ENCODE assay signal across 9 cellular contexts in the genomic region with DNA sequence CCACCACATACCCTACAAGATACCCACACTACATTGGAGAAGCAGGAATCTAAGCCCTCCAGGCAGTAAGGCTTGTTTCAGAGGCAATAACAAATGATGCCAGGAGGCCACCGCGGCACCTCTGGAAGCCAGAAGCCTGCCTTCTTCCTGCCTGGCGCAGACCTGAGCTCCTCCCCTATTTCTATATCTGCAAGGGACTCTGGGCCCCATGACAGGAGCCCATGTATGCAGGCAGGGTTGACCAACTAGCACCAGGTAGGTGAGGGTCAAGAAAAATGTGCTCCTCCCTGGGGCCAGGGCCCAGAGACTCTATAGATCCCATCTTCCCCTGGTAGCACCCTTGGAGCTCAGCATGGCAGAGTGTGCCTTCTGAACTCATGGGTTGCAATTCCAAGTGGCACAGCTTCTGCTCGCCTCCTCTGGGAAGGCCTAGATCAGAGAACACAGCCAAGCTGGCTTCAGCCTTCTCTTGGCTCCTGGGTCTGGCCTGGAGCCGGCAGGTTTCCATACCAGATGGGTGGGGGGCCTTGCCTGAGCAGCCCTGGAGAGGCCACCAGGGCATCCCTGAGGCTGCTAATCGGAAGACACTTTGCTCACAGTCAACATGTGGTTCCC.
DNase-seq lines count a peak whose midpoint lies in the region; ATAC-seq and TF ChIP-seq lines count a peak whose summit lies in the region.
"Had no signal": no experiment of that assay in that cellular context is flagged by ENCODE, and none has a peak within 500 bp of the region (broad histone marks: within the 10 kb centered on the region; RNA-seq: fewer than 3 reads in every experiment).

No MANE protein-coding gene starts in this region.

- POLR2A ChIA-PET in T-cell (lab: Charles Lee): interaction anchor here in 1 of 2 donors (0.6 to 0.8 kb wide), 2 partner anchors 21 to 93 kb away, joined by 3 read pairs; no protein-coding TSS in a partner anchor

- no peak overlapping the region for H3K4me3 ChIP-seq in CD4-positive, CD25-positive, alpha-beta regulatory T cell (ENCODE audit: low read depth, low read length)
- H3K4me3 ChIP-seq in brain microvascular endothelial cell (ENCODE audit: low read depth, low read length): no peak overlapping the region

- in situ Hi-C loops in brain microvascular endothelial cell (cut with HindIII; ENCODE audit: low pct_ligation_motif_present, low sequenced_read_pairs): loop anchor here (25.0 kb wide), 2 partner anchors 204 to 804 kb away; no protein-coding TSS in a partner anchor

- DNase-seq in CD4-positive, CD25-positive, alpha-beta regulatory T cell: peak in 1 of 3 donors; percentile 47
- DNase-seq in T-cell (peak in 1 of 34 experiments; percentile 23), naive B cell (no peak), brain microvascular endothelial cell (no peak), activated gamma-delta T cell (lab: John Stamatoyannopoulos, UW) (no peak), NCI-H1436 (lab: John Stamatoyannopoulos, UW) (no peak)
- no peak for DNase-seq in stimulated activated CD4-positive, alpha-beta T cell treated with anti-CD3 and anti-CD28 coated beads, Interleukin-2, amount 100 ng/mL, for 48 hours

- H3K9me3 ChIP-seq in CD4-positive, CD25-positive, alpha-beta regulatory T cell (ENCODE audit: control insufficient read depth in 2 of 2, low read length in 2 of 2): no peaks in the 10 kb centered on the region

- no peaks in the 10 kb centered on the region for H3K27me3 ChIP-seq in CD4-positive, CD25-positive, alpha-beta regulatory T cell (ENCODE audit: control insufficient read depth, insufficient read depth, low read length)
- no peaks in the 10 kb centered on the region for H3K27me3 ChIP-seq in brain microvascular endothelial cell (replicated peaks)

- ATAC-seq in CD4-positive, CD25-positive, alpha-beta regulatory T cell (ENCODE audit: low read depth in 2 of 2): peak in 1 of 2 donors; percentile 3
- ATAC-seq in GM21423 (IDR thresholded peaks at IDR 0.05; ENCODE audit: unreplicated experiment) (peak; percentile 4), T-cell (replicated peaks in 1 of 4) (peak in 3 of 4 experiments; percentile 4 to 28 (median 5)), naive B cell (ENCODE audit: low read depth in 2 of 2) (peak; percentile 10 to 15)

- H3K36me3 Mint-ChIP-seq in CD4-positive, CD25-positive, alpha-beta regulatory T cell: peaks cover 24% of the 10 kb centered on the region
- H3K36me3 Mint-ChIP-seq in T-cell: peaks cover 54% of the 10 kb centered on the region
- peaks cover 8 to 9% of the 10 kb centered on the region in 2 donors for H3K36me3 Mint-ChIP-seq in naive B cell

- H3K4me1 ChIP-seq in CD4-positive, CD25-positive, alpha-beta regulatory T cell (ENCODE audit: control insufficient read depth, insufficient read depth, low read length, poor library complexity, severe bottlenecking): peaks cover 57% of the 10 kb centered on the region

- peaks cover 0 to 2% (median 0%) of the 10 kb centered on the region in 7 donors for H3K9me3 Mint-ChIP-seq in CD4-positive, CD25-positive, alpha-beta regulatory T cell
- H3K9me3 Mint-ChIP-seq in T-cell (no peaks in the 10 kb centered on the region), naive B cell (no peaks in the 10 kb centered on the region)
- H3K9me3 Mint-ChIP-seq: T-helper 1 cell treated with Interleukin-12 subunit alpha and Interleukin-12 subunit beta and Interleukin-4 antibody, amounts not matched to agents 30 μg/mL and 1 μg/mL, for 36 hours had no signal

- H3K27me3 Mint-ChIP-seq in CD4-positive, CD25-positive, alpha-beta regulatory T cell: peaks cover 5% of the 10 kb centered on the region
- no peaks in the 10 kb centered on the region for H3K27me3 Mint-ChIP-seq in T-cell
- no peaks in the 10 kb centered on the region for H3K27me3 Mint-ChIP-seq in naive B cell

- peaks cover 50% of the 10 kb centered on the region for H3K36me3 ChIP-seq in CD4-positive, CD25-positive, alpha-beta regulatory T cell (ENCODE audit: control insufficient read depth, insufficient read depth, low read length)
- no peaks in the 10 kb centered on the region for H3K36me3 ChIP-seq in brain microvascular endothelial cell (replicated peaks)

- H3K4me3 Mint-ChIP-seq in CD4-positive, CD25-positive, alpha-beta regulatory T cell: peak overlapping the region; percentile 56 to 76 (median 72)
- peak overlapping the region in 1 of 3 donors; percentile 92 for H3K4me3 Mint-ChIP-seq in T-cell
- H3K4me3 Mint-ChIP-seq in naive B cell: peak overlapping the region in 7 of 8 donors; percentile 47 to 87 (median 65)

- H3K27ac ChIP-seq in CD4-positive, CD25-positive, alpha-beta regulatory T cell (ENCODE audit: insufficient read depth, low read length, poor library complexity, severe bottlenecking): peak overlapping the region; percentile 62
- no peak overlapping the region for H3K27ac ChIP-seq in brain microvascular endothelial cell

- CTCF ChIA-PET in T-cell (lab: Charles Lee): interaction anchor here (0.5 to 4.2 kb wide), 7 partner anchors 54 to 194 kb away, joined by 3 to 26 read pairs (median 5); no protein-coding TSS in a partner anchor

- TF ChIP-seq CTCF in brain microvascular endothelial cell (IDR thresholded peaks at IDR 0.05; ENCODE audit: low read depth, low read length, missing control alignments): no peak

- peak overlapping the region; percentile 79 to 87 (median 84) for H3K27ac Mint-ChIP-seq in CD4-positive, CD25-positive, alpha-beta regulatory T cell
- peak overlapping the region; percentile 87 to 88 for H3K27ac Mint-ChIP-seq in T-cell
- H3K27ac Mint-ChIP-seq in naive B cell: peak overlapping the region; percentile 75 to 98 (median 96)

- peaks cover 9 to 71% (median 40%) of the 10 kb centered on the region in 4 donors for H3K4me1 Mint-ChIP-seq in CD4-positive, CD25-positive, alpha-beta regulatory T cell
- H3K4me1 Mint-ChIP-seq in T-cell: peaks cover 58 to 69% (median 67%) of the 10 kb centered on the region in 3 donors
- peaks cover 47 to 65% (median 62%) of the 10 kb centered on the region in 3 donors for H3K4me1 Mint-ChIP-seq in naive B cell
